ENCODE assay signal across 13 cellular contexts in genomic region chr12:96396209-96396608, GRCh38. TPM values are rescaled to one million over a fixed set of nuclear protein-coding genes. Genes with fewer than 3 reads are reported as not detected.
DNase-seq lines count a peak whose midpoint lies in the region; ATAC-seq and TF ChIP-seq lines count a peak whose summit lies in the region.
"Had no signal": no experiment of that assay in that cellular context is flagged by ENCODE, and none has a peak within 500 bp of the region (broad histone marks: within the 10 kb centered on the region; RNA-seq: fewer than 3 reads in every experiment).

No MANE protein-coding gene starts in this region.

- no peaks in the 10 kb centered on the region for H3K4me1 ChIP-seq in mammary epithelial cell (ENCODE audit: insufficient read depth, low read length)
- peaks cover 2 to 28% of the 10 kb centered on the region in 2 donors for H3K4me1 ChIP-seq in muscle layer of duodenum (ENCODE audit: control insufficient read depth in 1 of 2, insufficient read depth in 2 of 2, low read length in 2 of 2)
- H3K4me1 ChIP-seq in upper lobe of left lung: peaks cover 14 to 38% (median 21%) of the 10 kb centered on the region in 4 donors

- H3K9me3 Mint-ChIP-seq in activated naive CD4-positive, alpha-beta T cell treated with anti-CD3 and anti-CD28 coated beads, Interleukin-2, amount 50 U/mL, for 24 hours: no peaks in the 10 kb centered on the region
- H3K9me3 Mint-ChIP-seq in activated naive CD4-positive, alpha-beta T cell treated with anti-CD3 and anti-CD28 coated beads, Interleukin-2, amount 50 U/mL, for 72 hours: no peaks in the 10 kb centered on the region
- H3K9me3 Mint-ChIP-seq: activated CD4-positive, alpha-beta T cell treated with anti-CD3 and anti-CD28 coated beads, Interleukin-2, amount 10 ng/mL, durations not matched to agents 7 days and 5 days; activated naive CD8-positive, alpha-beta T cell treated with anti-CD3 and anti-CD28 coated beads, Interleukin-2, amount 10 ng/mL, durations not matched to agents 7 days and 5 days had no signal

- H3K4me3 ChIP-seq in mammary epithelial cell (replicated peaks in 1 of 3; ENCODE audit: insufficient read depth in 1 of 3, low read depth in 2 of 3, low read length in 3 of 3): no peak overlapping the region
- H3K4me3 ChIP-seq in muscle layer of duodenum (ENCODE audit: low read depth in 1 of 2, low read length in 2 of 2): peak overlapping the region in 1 of 2 donors; percentile 15
- H3K4me3 ChIP-seq in upper lobe of left lung: no peak overlapping the region
- H3K4me3 ChIP-seq: SK-N-MC had no signal

- H3K9me3 ChIP-seq in mammary epithelial cell (replicated peaks; ENCODE audit: insufficient read depth, low read length): no peaks in the 10 kb centered on the region
- H3K9me3 ChIP-seq in muscle layer of duodenum (ENCODE audit: control insufficient read depth in 1 of 2, low read length in 2 of 2): no peaks in the 10 kb centered on the region
- H3K9me3 ChIP-seq in upper lobe of left lung: no peaks in the 10 kb centered on the region

- CTCF ChIA-PET in mammary epithelial cell (lab: Charles Lee; ENCODE audit: low non-redundant PET): no interaction called here

- no peaks in the 10 kb centered on the region for H3K27me3 ChIP-seq in mammary epithelial cell (ENCODE audit: insufficient read depth, low read length)
- no peaks in the 10 kb centered on the region for H3K27me3 ChIP-seq in muscle layer of duodenum (ENCODE audit: low read depth, low read length)
- no peaks in the 10 kb centered on the region for H3K27me3 ChIP-seq in upper lobe of left lung

- ATAC-seq in activated naive CD4-positive, alpha-beta T cell treated with anti-CD3 and anti-CD28 coated beads, Interleukin-2, amount 50 U/mL, for 72 hours: no peak
- no peak for ATAC-seq in upper lobe of left lung (ENCODE audit: low FRiP score in 2 of 2)
- no peak for ATAC-seq in HG03565 (IDR thresholded peaks at IDR 0.05; ENCODE audit: unreplicated experiment)

- intact Hi-C loops in mammary epithelial cell (cut with micrococcal nuclease): loop anchor here (5.0 kb wide), 1 partner anchor 99 kb away; no protein-coding TSS in a partner anchor

- H3K36me3 Mint-ChIP-seq in activated naive CD4-positive, alpha-beta T cell treated with anti-CD3 and anti-CD28 coated beads, Interleukin-2, amount 50 U/mL, for 24 hours: peaks cover 2% of the 10 kb centered on the region
- H3K36me3 Mint-ChIP-seq in activated naive CD4-positive, alpha-beta T cell treated with anti-CD3 and anti-CD28 coated beads, Interleukin-2, amount 50 U/mL, for 72 hours: peaks cover 11 to 12% of the 10 kb centered on the region in 2 donors

- H3K4me1 Mint-ChIP-seq in activated naive CD4-positive, alpha-beta T cell treated with anti-CD3 and anti-CD28 coated beads, Interleukin-2, amount 50 U/mL, for 24 hours: peaks cover 66% of the 10 kb centered on the region

- TF ChIP-seq EP300 in upper lobe of left lung (IDR thresholded peaks at IDR 0.05): no peak

- no peaks in the 10 kb centered on the region for H3K27me3 Mint-ChIP-seq in activated naive CD4-positive, alpha-beta T cell treated with anti-CD3 and anti-CD28 coated beads, Interleukin-2, amount 50 U/mL, for 24 hours
- H3K27me3 Mint-ChIP-seq: activated CD4-positive, alpha-beta T cell treated with anti-CD3 and anti-CD28 coated beads, Interleukin-2, amount 10 ng/mL, durations not matched to agents 7 days and 5 days; activated naive CD8-positive, alpha-beta T cell treated with anti-CD3 and anti-CD28 coated beads, Interleukin-2, amount 10 ng/mL, durations not matched to agents 7 days and 5 days; CD4-positive, alpha-beta memory T cell had no signal

- H3K4me3 Mint-ChIP-seq in activated naive CD4-positive, alpha-beta T cell treated with anti-CD3 and anti-CD28 coated beads, Interleukin-2, amount 50 U/mL, for 24 hours: no peak overlapping the region

- H3K4me2 ChIP-seq in mammary epithelial cell (ENCODE audit: insufficient read depth, low read depth, low read length): peak overlapping the region; percentile 91

- no peak overlapping the region for H2AFZ ChIP-seq in mammary epithelial cell (ENCODE audit: low read depth, low read length)

- in situ Hi-C loops in mammary epithelial cell (cut with MboI; ENCODE audit: low sequenced_read_pairs in 2 of 2): no loop called here

- TF ChIP-seq POLR2A in upper lobe of left lung (IDR thresholded peaks at IDR 0.05): no peak

- WGBS in mammary epithelial cell (ENCODE audit: low coverage, missing lambda C conversion rate): 100% methylated on average over 2 of the region's 2 CpGs
- 77 to 80% methylated on average over 2 of the region's 2 CpGs for WGBS in upper lobe of left lung, 2 donors

- H3K79me2 ChIP-seq in mammary epithelial cell (ENCODE audit: insufficient read depth, low read length): peaks cover 89% of the 10 kb centered on the region

- H4K20me1 ChIP-seq in mammary epithelial cell (ENCODE audit: insufficient read depth, low read length): no peaks in the 10 kb centered on the region

- no TSS peak for BruUV-seq in mammary epithelial cell (replicated peaks; lab: Mats Ljungman, UMichigan)

- dilution Hi-C loops in mammary epithelial cell (cut with HindIII; ENCODE audit: low sequenced_read_pairs): loop anchor here (5.0 kb wide), 1 partner anchor 91 kb away; the partner anchor contains the start of gene CFAP54

- H3K36me3 ChIP-seq in mammary epithelial cell (ENCODE audit: insufficient read depth, low read length): no peaks in the 10 kb centered on the region
- H3K36me3 ChIP-seq in muscle layer of duodenum (ENCODE audit: control insufficient read depth in 1 of 2, insufficient read depth in 2 of 2, low read length in 2 of 2): peaks cover 0 to 13% of the 10 kb centered on the region in 2 donors
- H3K36me3 ChIP-seq in upper lobe of left lung: no peaks in the 10 kb centered on the region

- peak overlapping the region; percentile 17 for H3K27ac Mint-ChIP-seq in activated naive CD4-positive, alpha-beta T cell treated with anti-CD3 and anti-CD28 coated beads, Interleukin-2, amount 50 U/mL, for 24 hours
- H3K27ac Mint-ChIP-seq in activated naive CD4-positive, alpha-beta T cell treated with anti-CD3 and anti-CD28 coated beads, Interleukin-2, amount 50 U/mL, for 72 hours: no peak overlapping the region
- H3K27ac Mint-ChIP-seq: activated CD4-positive, alpha-beta T cell treated with anti-CD3 and anti-CD28 coated beads, Interleukin-2, amount 10 ng/mL, durations not matched to agents 7 days and 5 days; activated naive CD8-positive, alpha-beta T cell treated with anti-CD3 and anti-CD28 coated beads, Interleukin-2, amount 10 ng/mL, durations not matched to agents 7 days and 5 days had no signal

- no peak overlapping the region for H3K9ac ChIP-seq in mammary epithelial cell (ENCODE audit: insufficient read depth, low read length)

- H3K27ac ChIP-seq in mammary epithelial cell (ENCODE audit: insufficient read depth, low read depth, low read length) (no peak overlapping the region), muscle layer of duodenum (ENCODE audit: low read length) (peak overlapping the region; percentile 88), temporal lobe (ENCODE audit: low read depth, low read length) (peak overlapping the region; percentile 60), upper lobe of left lung (peak overlapping the region in 2 of 4 donors; percentile 100)
- H3K27ac ChIP-seq: SK-N-MC had no signal

- TF ChIP-seq CTCF in mammary epithelial cell (conservative IDR thresholded peaks at IDR 0.05 in 1 of 2, IDR thresholded peaks at IDR 0.05 in 1 of 2; ENCODE audit: extremely low read depth in 1 of 2, insufficient read depth in 1 of 2, low read depth in 1 of 2, low read length in 2 of 2) (no peak), upper lobe of left lung (IDR thresholded peaks at IDR 0.05) (no peak)

- no peak for DNase-seq in activated naive CD4-positive, alpha-beta T cell treated with anti-CD3 and anti-CD28 coated beads, Interleukin-2, amount 50 U/mL, for 72 hours (ENCODE audit: low spot score in 2 of 2)
- no peak for DNase-seq in mammary epithelial cell
- no peak for DNase-seq in activated CD8-positive, alpha-beta memory T cell treated with anti-CD3 and anti-CD28 coated beads, Interleukin-2, amount 50 U/mL, for 48 hours
- DNase-seq in upper lobe of left lung: no peak
- DNase-seq: activated CD4-positive, alpha-beta T cell treated with anti-CD3 and anti-CD28 coated beads, Interleukin-2, amount 10 ng/mL, durations not matched to agents 7 days and 5 days; activated naive CD8-positive, alpha-beta T cell treated with anti-CD3 and anti-CD28 coated beads, Interleukin-2, amount 10 ng/mL, durations not matched to agents 7 days and 5 days; CD4-positive, alpha-beta memory T cell; EL had no signal

RNA-seq across cellular contexts. Expression of gene CDK17, which starts 4.0 kb away (rescaled TPM):
- total RNA-seq in activated naive CD4-positive, alpha-beta T cell treated with anti-CD3 and anti-CD28 coated beads, Interleukin-2, amount 50 U/mL, for 72 hours: 10 to 100 TPM; 43.5 to 51.0 TPM
- total RNA-seq in mammary epithelial cell: 10 to 100 TPM; 42.5 to 64.2 TPM
- 10.7 TPM for polyA plus RNA-seq in mammary epithelial cell
- 112 TPM for polyA minus RNA-seq in mammary epithelial cell
- 115 TPM for total RNA-seq in temporal lobe
- total RNA-seq in upper lobe of left lung: 10 to 100 TPM; 31.5 to 71.8 (median 42.5) TPM
